19 cellular contexts compared by ENCODE assay signal in genomic region chr6:25219147-25219546, GRCh38.
"Had no signal": no experiment of that assay in that cellular context is flagged by ENCODE, and none has a peak within 500 bp of the region (broad histone marks: within the 10 kb centered on the region; RNA-seq: fewer than 3 reads in every experiment).

No MANE protein-coding gene starts in this region.

- ATAC-seq: body of pancreas, gastrocnemius medialis, mucosa of descending colon, pancreas, psoas muscle had no signal

- H3K27me3 Mint-ChIP-seq: activated CD4-positive, alpha-beta T cell treated with anti-CD3 and anti-CD28 coated beads, Interleukin-2, amount 10 ng/mL, durations not matched to agents 7 days and 5 days had no signal

- H3K4me3 Mint-ChIP-seq: activated CD4-positive, alpha-beta T cell treated with anti-CD3 and anti-CD28 coated beads, Interleukin-2, amount 10 ng/mL, durations not matched to agents 7 days and 5 days; activated naive CD4-positive, alpha-beta T cell treated with anti-CD3 and anti-CD28 coated beads, Interleukin-2, amount 50 U/mL, for 24 hours; dendritic cell treated with granulocyte-macrophage colony-stimulating factor and Interleukin-4, amounts not matched to agents 40 ng/mL and 50 ng/mL, for 4 days; memory B cell; nephron progenitor cell had no signal

- H3K27ac ChIP-seq: body of pancreas, gastrocnemius medialis, left ventricle myocardium inferior, pancreas, psoas muscle, right atrium auricular region had no signal

- H3K4me1 ChIP-seq: gastrocnemius medialis, psoas muscle had no signal

- H3K36me3 ChIP-seq: gastrocnemius medialis, left ventricle myocardium inferior, pancreas, right atrium auricular region had no signal

- DNase-seq: activated CD4-positive, alpha-beta T cell treated with anti-CD3 and anti-CD28 coated beads, Interleukin-2, amount 10 ng/mL, durations not matched to agents 7 days and 5 days; activated gamma-delta T cell treated with Interleukin-2 at 50 U/mL for 16 hours; activated T-cell treated with anti-CD3 and anti-CD28 coated beads, Interleukin-2, amount 50 U/mL, for 1 hour; anterior cingulate cortex; body of pancreas; effector CD8-positive, alpha-beta T cell; gastrocnemius medialis; hippocampal formation; left ventricle myocardium inferior; mucosa of descending colon; nephron progenitor cell; psoas muscle; stimulated activated CD4-positive, alpha-beta T cell treated with anti-CD3 and anti-CD28 coated beads, Interleukin-4, amount 100 ng/mL, for 24 hours; stimulated activated naive CD4-positive, alpha-beta T cell treated with Interleukin-2 at 50 U/mL for 16 hours had no signal

- H3K4me3 ChIP-seq: body of pancreas, gastrocnemius medialis, left ventricle myocardium inferior, mucosa of descending colon, pancreas, psoas muscle, right atrium auricular region had no signal

- H3K36me3 Mint-ChIP-seq: activated naive CD4-positive, alpha-beta T cell treated with anti-CD3 and anti-CD28 coated beads, Interleukin-2, amount 50 U/mL, for 24 hours; memory B cell had no signal

- H3K27me3 ChIP-seq: body of pancreas, gastrocnemius medialis, pancreas, right atrium auricular region had no signal

- H3K9me3 ChIP-seq: body of pancreas, gastrocnemius medialis, left ventricle myocardium inferior, mucosa of descending colon, pancreas, psoas muscle, right atrium auricular region had no signal

- H3K9me3 Mint-ChIP-seq: activated CD4-positive, alpha-beta T cell treated with anti-CD3 and anti-CD28 coated beads, Interleukin-2, amount 10 ng/mL, durations not matched to agents 7 days and 5 days; activated naive CD4-positive, alpha-beta T cell treated with anti-CD3 and anti-CD28 coated beads, Interleukin-2, amount 50 U/mL, for 24 hours; dendritic cell treated with granulocyte-macrophage colony-stimulating factor and Interleukin-4, amounts not matched to agents 40 ng/mL and 50 ng/mL, for 4 days; memory B cell had no signal

- H3K27ac Mint-ChIP-seq: activated CD4-positive, alpha-beta T cell treated with anti-CD3 and anti-CD28 coated beads, Interleukin-2, amount 10 ng/mL, durations not matched to agents 7 days and 5 days; activated naive CD4-positive, alpha-beta T cell treated with anti-CD3 and anti-CD28 coated beads, Interleukin-2, amount 50 U/mL, for 24 hours; dendritic cell treated with granulocyte-macrophage colony-stimulating factor and Interleukin-4, amounts not matched to agents 40 ng/mL and 50 ng/mL, for 4 days; memory B cell; nephron progenitor cell had no signal
